In the genomic region with DNA sequence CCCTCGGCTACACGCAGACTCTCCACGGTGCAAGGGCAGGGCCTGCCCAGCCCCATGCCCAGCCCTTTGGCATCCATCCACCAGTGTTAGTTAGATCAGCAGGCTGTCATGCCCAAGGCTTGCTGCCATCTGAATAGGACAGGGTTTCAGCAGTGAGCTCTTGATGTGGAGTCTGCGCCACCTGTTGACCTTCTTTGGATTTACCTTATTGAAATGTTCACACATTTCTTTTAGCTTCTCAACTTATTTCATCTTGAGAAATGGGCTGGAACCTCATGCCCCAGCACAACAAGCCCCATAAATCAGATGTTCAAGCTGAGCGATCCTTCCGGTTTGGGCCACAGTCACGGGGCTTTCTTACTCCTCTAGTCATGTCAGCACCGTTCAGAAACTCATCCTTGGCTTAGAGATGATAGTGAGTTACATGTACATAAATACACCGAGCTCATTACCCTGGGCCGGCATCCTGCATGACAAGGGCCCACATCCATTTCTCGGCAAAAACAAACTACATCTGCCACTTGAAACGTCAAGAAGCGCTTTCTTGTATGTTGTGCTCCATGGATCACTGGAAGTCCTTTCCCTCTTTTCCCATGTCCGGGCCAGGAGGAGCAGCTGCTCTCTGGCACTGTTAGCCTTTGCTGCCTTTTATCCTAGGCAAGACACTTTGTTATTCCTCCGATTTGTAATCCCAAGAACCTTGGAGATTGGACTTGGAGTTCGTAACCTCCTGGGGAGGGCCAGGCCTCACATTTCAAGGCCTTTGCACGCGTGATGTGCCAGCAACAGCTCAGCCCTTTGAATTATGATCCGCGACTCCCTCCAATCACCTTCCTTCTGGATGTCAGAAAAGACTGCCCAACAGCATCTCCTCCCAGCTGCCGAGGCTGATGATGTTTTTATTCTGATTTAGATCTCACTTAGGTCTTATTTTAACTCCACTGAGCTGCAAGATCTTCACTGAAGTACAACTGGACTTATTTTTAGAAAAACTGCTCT, we compare ENCODE assay signal across 8 cellular contexts.
DNase-seq lines count a peak whose midpoint lies in the region; ATAC-seq and TF ChIP-seq lines count a peak whose summit lies in the region.

No MANE protein-coding gene starts in this region.

- TF ChIP-seq POLR2A in esophagus muscularis mucosa (IDR thresholded peaks at IDR 0.05; ENCODE audit: low read depth), result no peak

- peaks cover 15% of the 10 kb centered on the region for H3K9me3 Mint-ChIP-seq in nephron progenitor cell

- H3K27me3 ChIP-seq in RWPE2 (ENCODE audit: insufficient read depth, poor library complexity, severe bottlenecking) (no peaks in the 10 kb centered on the region), esophagus muscularis mucosa (no peaks in the 10 kb centered on the region)

- H3K36me3 ChIP-seq in RWPE2 (ENCODE audit: low read depth) (no peaks in the 10 kb centered on the region), esophagus muscularis mucosa (peaks cover 0 to 16% (median 0%) of the 10 kb centered on the region in 4 donors)

- H3K4me1 ChIP-seq in RWPE2 (ENCODE audit: insufficient read depth, poor library complexity, severe bottlenecking) (peaks cover 9% of the 10 kb centered on the region), esophagus muscularis mucosa (peaks cover 44 to 57% (median 52%) of the 10 kb centered on the region in 4 donors)

- intact Hi-C loops in esophagus muscularis mucosa (cut with DNase I), result loop anchor here (10.0 kb wide), 1 partner anchor 249 kb away; no protein-coding TSS in a partner anchor

- H3K4me1 Mint-ChIP-seq in nephron progenitor cell, result peaks cover 40% of the 10 kb centered on the region

- H3K27ac ChIP-seq in RWPE2 (ENCODE audit: poor library complexity, severe bottlenecking), result no peak overlapping the region
- H3K27ac ChIP-seq in esophagus muscularis mucosa (replicated peaks in 1 of 4), result peak overlapping the region; percentile 56 to 78 (median 66)

- ATAC-seq in RWPE2 (ENCODE audit: low read depth) (peak; percentile 35; the same call in 2 of the 3 replicates), HG02571 (IDR thresholded peaks at IDR 0.05; ENCODE audit: unreplicated experiment) (no peak), HG03280 (IDR thresholded peaks at IDR 0.05; ENCODE audit: unreplicated experiment) (no peak)

- TF ChIP-seq CTCF in RWPE2 (IDR thresholded peaks at IDR 0.05; ENCODE audit: poor library complexity, severe bottlenecking) (peak; percentile 54), esophagus muscularis mucosa (IDR thresholded peaks at IDR 0.05) (peak; percentile 16 to 38 (median 36)), nephron progenitor cell (IDR thresholded peaks at IDR 0.05) (peak; percentile 31)

- in situ Hi-C loops in KBM-7 (cut with MboI; ENCODE audit: low pct_unique_long_range_greater_than_20kb, low sequenced_read_pairs), result no loop called here

- TF ChIP-seq EP300 in esophagus muscularis mucosa (IDR thresholded peaks at IDR 0.05), result no peak

- peaks cover 10% of the 10 kb centered on the region for H3K27me3 Mint-ChIP-seq in nephron progenitor cell (ENCODE audit: low read depth, poor library complexity)

- H3K4me3 Mint-ChIP-seq in nephron progenitor cell, result peak overlapping the region; percentile 41

- H3K4me3 ChIP-seq in RWPE2 (ENCODE audit: severe bottlenecking) (no peak overlapping the region), esophagus muscularis mucosa (peak overlapping the region in 2 of 4 donors; percentile 2 to 35)

- WGBS in esophagus muscularis mucosa, result 52% methylated on average over 21 of the region's 21 CpGs

- no peaks in the 10 kb centered on the region for H3K9me3 ChIP-seq in RWPE2 (ENCODE audit: severe bottlenecking)
- H3K9me3 ChIP-seq in esophagus muscularis mucosa, result no peaks in the 10 kb centered on the region

- peak overlapping the region; percentile 75 for H3K27ac Mint-ChIP-seq in nephron progenitor cell

- peaks cover 10% of the 10 kb centered on the region for H3K36me3 Mint-ChIP-seq in nephron progenitor cell (ENCODE audit: low read depth)

- DNase-seq in NCI-H1417 (lab: John Stamatoyannopoulos, UW) (peak; percentile 6 to 90 (median 63)), NCI-H1417 treated with DMSO at 0.1 percent for 48 hours (lab: John Stamatoyannopoulos, UW) (no peak), KBM-7 (peak; percentile 72), RWPE2 (ENCODE audit: low spot score) (no peak), esophagus muscularis mucosa (ENCODE audit: extremely low spot score) (peak; percentile 94), nephron progenitor cell (peak; percentile 41)

Comparison
In these comparisons a context has a peak if more than half of its experiments do, and no peak if none do; other contexts are left out.
1. DNase-seq: peak in NCI-H1417 (3 of 3), KBM-7 (single experiment), esophagus muscularis mucosa (single experiment) and nephron progenitor cell (single experiment); none in NCI-H1417 treated with DMSO at 0.1 percent for 48 hours (single experiment) and RWPE2 (single experiment).
2. Peak in every context shown above with its lines, with median percentiles within 50 percentile points of each other: CTCF ChIP-seq.